16 cellular contexts compared by ENCODE assay signal in the genomic region with DNA sequence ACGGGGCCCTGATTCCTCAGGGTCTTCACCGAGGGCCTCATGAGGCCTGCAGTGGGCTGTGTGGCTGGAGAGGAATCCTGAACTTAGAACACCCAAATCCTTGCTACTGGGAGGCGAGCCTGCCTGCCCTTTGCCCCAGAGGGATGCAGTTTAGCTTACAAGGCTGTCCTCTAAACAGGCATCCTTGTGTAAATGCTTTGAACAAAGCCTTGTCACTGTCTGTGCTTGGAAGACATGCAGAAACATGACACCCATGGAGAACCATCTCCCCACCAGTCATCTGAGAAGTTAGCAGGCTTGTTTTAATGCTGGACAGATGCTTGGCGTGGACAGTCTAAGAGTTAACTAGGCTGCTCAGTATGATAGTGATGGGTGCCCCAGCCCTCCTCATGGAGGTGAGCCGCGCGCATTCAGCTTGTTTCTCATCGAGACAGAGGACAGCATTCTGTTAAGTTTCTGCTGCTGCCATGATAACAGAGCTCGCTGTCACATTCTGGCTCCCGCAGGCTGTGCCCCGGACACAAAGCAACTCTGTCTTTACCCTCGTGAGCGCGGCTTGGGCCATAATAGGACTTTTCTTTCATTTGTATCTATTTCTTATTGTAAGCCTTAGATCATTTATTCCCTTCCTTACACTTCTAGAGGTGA. TPM values are rescaled to one million over a fixed set of nuclear protein-coding genes. Genes with fewer than 3 reads are reported as not detected.
DNase-seq lines count a peak whose midpoint lies in the region; ATAC-seq, FAIRE-seq and TF ChIP-seq lines count a peak whose summit lies in the region.
"Had no signal": no experiment of that assay in that cellular context is flagged by ENCODE, and none has a peak within 500 bp of the region (broad histone marks: within the 10 kb centered on the region; RNA-seq: fewer than 3 reads in every experiment).

No MANE protein-coding gene starts in this region.

- TF ChIP-seq CTCF in osteoblast (IDR thresholded peaks at IDR 0.05; ENCODE audit: extremely low read depth, low read depth, low read length) (no peak), esophagus squamous epithelium (IDR thresholded peaks at IDR 0.05) (no peak)

- H3K27ac ChIP-seq in osteoblast (ENCODE audit: low read depth, low read length), result no peak overlapping the region
- H3K27ac ChIP-seq in esophagus squamous epithelium, result no peak overlapping the region
- H3K27ac ChIP-seq: vagina had no signal

- H3K4me3 Mint-ChIP-seq in stimulated activated effector memory CD8-positive, alpha-beta T cell treated with anti-CD3 and anti-CD28 coated beads, Interleukin-12 subunit alpha, Interleukin-12 subunit beta, amount 100 ng/mL, for 72 hours, result no peak overlapping the region
- H3K4me3 Mint-ChIP-seq: activated CD8-positive, alpha-beta T cell treated with anti-CD3 and anti-CD28 coated beads, Interleukin-2, amount 10 ng/mL, durations not matched to agents 7 days and 5 days had no signal

- H3K4me2 ChIP-seq in osteoblast (ENCODE audit: insufficient read depth, low read length), result no peak overlapping the region

- no peaks in the 10 kb centered on the region for H4K20me1 ChIP-seq in osteoblast (ENCODE audit: insufficient read depth, low read length)

- H3K79me2 ChIP-seq in osteoblast (ENCODE audit: insufficient read depth, low read length), result no peaks in the 10 kb centered on the region

- FAIRE-seq in frontal cortex (lab: Jason Lieb, UNC), result no peak
- FAIRE-seq: GM12892 had no signal

- H3K4me3 ChIP-seq in osteoblast (ENCODE audit: insufficient read depth, low read length), result no peak overlapping the region
- no peak overlapping the region for H3K4me3 ChIP-seq in esophagus squamous epithelium
- H3K4me3 ChIP-seq: MG63, vagina had no signal

- H3K9me3 ChIP-seq in osteoblast (ENCODE audit: low read depth, low read length) (no peaks in the 10 kb centered on the region), esophagus squamous epithelium (no peaks in the 10 kb centered on the region)
- H3K9me3 ChIP-seq: MG63, vagina had no signal

- H3K27ac Mint-ChIP-seq in stimulated activated effector memory CD8-positive, alpha-beta T cell treated with anti-CD3 and anti-CD28 coated beads, Interleukin-12 subunit alpha, Interleukin-12 subunit beta, amount 100 ng/mL, for 72 hours, result no peak overlapping the region
- H3K27ac Mint-ChIP-seq: activated CD8-positive, alpha-beta T cell treated with anti-CD3 and anti-CD28 coated beads, Interleukin-2, amount 10 ng/mL, durations not matched to agents 7 days and 5 days had no signal

- H3K4me1 ChIP-seq in osteoblast (ENCODE audit: insufficient read depth, low read length) (no peaks in the 10 kb centered on the region), esophagus squamous epithelium (peaks cover 0 to 3% (median 0%) of the 10 kb centered on the region in 3 donors)
- H3K4me1 ChIP-seq: vagina had no signal

- H3K27me3 ChIP-seq in osteoblast (ENCODE audit: insufficient read depth, low read length), result no peaks in the 10 kb centered on the region
- H3K27me3 ChIP-seq in esophagus squamous epithelium, result no peaks in the 10 kb centered on the region
- H3K27me3 ChIP-seq: MG63, vagina had no signal

- intact Hi-C loops in esophagus squamous epithelium (cut with DNase I), result no loop called here

- 72 to 73% methylated on average over 7 to 11 of the region's 14 CpGs for WGBS in esophagus squamous epithelium, 2 donors

- no peak for ATAC-seq in stimulated activated effector memory CD8-positive, alpha-beta T cell treated with anti-CD3 and anti-CD28 coated beads, Interleukin-12 subunit alpha, Interleukin-12 subunit beta, amount 100 ng/mL, for 72 hours
- ATAC-seq in GM18873 (IDR thresholded peaks at IDR 0.05; ENCODE audit: low FRiP score, unreplicated experiment) (no peak), HG03196 (IDR thresholded peaks at IDR 0.05; ENCODE audit: unreplicated experiment) (no peak)
- ATAC-seq: activated CD8-positive, alpha-beta T cell treated with anti-CD3 and anti-CD28 coated beads, Interleukin-2, amount 10 ng/mL, durations not matched to agents 7 days and 5 days had no signal

- H3K36me3 Mint-ChIP-seq in stimulated activated effector memory CD8-positive, alpha-beta T cell treated with anti-CD3 and anti-CD28 coated beads, Interleukin-12 subunit alpha, Interleukin-12 subunit beta, amount 100 ng/mL, for 72 hours, result peaks cover 52% of the 10 kb centered on the region

- H3K36me3 ChIP-seq in osteoblast (ENCODE audit: insufficient read depth, low read length) (peaks cover 36% of the 10 kb centered on the region), esophagus squamous epithelium (peaks cover 13 to 85% (median 18%) of the 10 kb centered on the region in 3 donors)

- TF ChIP-seq POLR2A in esophagus squamous epithelium (IDR thresholded peaks at IDR 0.05), result no peak

- DNase-seq in Ammon's horn (ENCODE audit: low spot score), result peak; percentile 86
- DNase-seq in amygdala (lab: John Stamatoyannopoulos, UW), result peak in 52 of 56 donors; percentile 9 to 84 (median 57)
- DNase-seq in frontal cortex (ENCODE audit: low spot score in 2 of 2), result peak; percentile 49 to 64
- DNase-seq in osteoblast (ENCODE audit: insufficient read length, low spot score, missing footprints), result peak; percentile 25
- DNase-seq in esophagus squamous epithelium (lab: John Stamatoyannopoulos, UW), result no peak
- no peak for DNase-seq in stimulated activated effector memory CD8-positive, alpha-beta T cell treated with anti-CD3 and anti-CD28 coated beads, Interleukin-12 subunit alpha, Interleukin-12 subunit beta, amount 100 ng/mL, for 72 hours (ENCODE audit: low spot score in 2 of 2)
- DNase-seq: activated CD8-positive, alpha-beta T cell treated with anti-CD3 and anti-CD28 coated beads, Interleukin-2, amount 10 ng/mL, durations not matched to agents 7 days and 5 days; activated naive CD4-positive, alpha-beta T cell treated with anti-CD3 and anti-CD28 coated beads, Interleukin-2, amount 50 U/mL, for 16 hours; MG63; OCI-M1; stimulated activated CD4-positive, alpha-beta T cell treated with anti-CD3 and anti-CD28 coated beads, Interleukin-12 subunit alpha, Interleukin-12 subunit beta, amount 100 ng/mL, for 4 hours; T-helper 9 cell had no signal

- no peaks in the 10 kb centered on the region for H3K4me1 Mint-ChIP-seq in stimulated activated effector memory CD8-positive, alpha-beta T cell treated with anti-CD3 and anti-CD28 coated beads, Interleukin-12 subunit alpha, Interleukin-12 subunit beta, amount 100 ng/mL, for 72 hours

- no peaks in the 10 kb centered on the region for H3K9me3 Mint-ChIP-seq in stimulated activated effector memory CD8-positive, alpha-beta T cell treated with anti-CD3 and anti-CD28 coated beads, Interleukin-12 subunit alpha, Interleukin-12 subunit beta, amount 100 ng/mL, for 72 hours

- H2AFZ ChIP-seq in osteoblast (ENCODE audit: low read length), result no peak overlapping the region

RNA-seq across cellular contexts. Expression of a gene that starts 42.8 kb away (rescaled TPM):
- total RNA-seq in frontal cortex (11.8 TPM), osteoblast (51.3 and 55.4 TPM in 2 replicates), esophagus squamous epithelium (10 to 100 TPM; 33.3 to 73.6 (median 54.9) TPM)

Comparison
In these comparisons a context has a peak if more than half of its experiments do, and no peak if none do; other contexts are left out.
1. DNase-seq: peak in Ammon's horn (single experiment), amygdala (52 of 56), frontal cortex (2 of 2) and osteoblast (single experiment); none in esophagus squamous epithelium (single experiment) and stimulated activated effector memory CD8-positive, alpha-beta T cell treated with anti-CD3 and anti-CD28 coated beads, Interleukin-12 subunit alpha, Interleukin-12 subunit beta, amount 100 ng/mL, for 72 hours (0 of 2).